In the genomic region with DNA sequence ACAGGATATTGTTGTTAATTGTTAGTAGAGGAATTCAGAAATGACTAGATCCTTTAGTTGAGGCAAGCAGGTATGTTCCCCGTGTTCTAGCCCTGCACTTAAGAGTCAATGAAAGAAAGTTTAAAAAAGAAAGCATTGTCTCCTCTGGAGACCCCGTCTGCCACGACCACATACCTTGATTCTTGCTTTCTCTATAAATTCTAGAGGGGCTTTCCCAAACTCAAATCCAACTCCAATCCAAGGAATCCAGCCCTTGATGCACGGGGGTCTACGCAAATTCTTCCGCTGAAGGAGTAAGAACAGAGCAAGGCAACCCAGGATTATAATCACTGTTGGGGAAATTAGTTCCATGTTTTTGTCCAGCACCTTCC, we compare ENCODE assay signal across 1 cellular context.
TF ChIP-seq lines count a peak whose summit lies in the region.

No MANE protein-coding gene starts in this region.

TF ChIP-seq in IMR-90, 13 proteins besides CTCF, POLR2A, EP300 and RAD21 (continued from another document):
- TF ChIP-seq MAFK (IDR thresholded peaks at IDR 0.05; ENCODE audit: low read depth, low read length) (no peak), MXI1 (IDR thresholded peaks at IDR 0.05; ENCODE audit: borderline replicate concordance, low read depth, low read length) (no peak), SMC3 (IDR thresholded peaks at IDR 0.05; ENCODE audit: low read depth, low read length) (no peak), CEBPB (IDR thresholded peaks at IDR 0.05; ENCODE audit: low read depth, low read length) (no peak), FOS (IDR thresholded peaks at IDR 0.05; ENCODE audit: low read depth, low read length) (no peak), RFX5 (IDR thresholded peaks at IDR 0.05; ENCODE audit: low read depth, low read length) (no peak)
- TF ChIP-seq, protein P1, sequence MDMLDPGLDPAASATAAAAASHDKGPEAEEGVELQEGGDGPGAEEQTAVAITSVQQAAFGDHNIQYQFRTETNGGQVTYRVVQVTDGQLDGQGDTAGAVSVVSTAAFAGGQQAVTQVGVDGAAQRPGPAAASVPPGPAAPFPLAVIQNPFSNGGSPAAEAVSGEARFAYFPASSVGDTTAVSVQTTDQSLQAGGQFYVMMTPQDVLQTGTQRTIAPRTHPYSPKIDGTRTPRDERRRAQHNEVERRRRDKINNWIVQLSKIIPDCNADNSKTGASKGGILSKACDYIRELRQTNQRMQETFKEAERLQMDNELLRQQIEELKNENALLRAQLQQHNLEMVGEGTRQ (IDR thresholded peaks at IDR 0.05; ENCODE audit: low read depth, low read length): no peak
